Comparison of ENCODE assay signal across 16 cellular contexts in genomic region chr16:27256861-27257260, GRCh38. TPM values are rescaled to one million over a fixed set of nuclear protein-coding genes. Genes with fewer than 3 reads are reported as not detected.
A peak's percentile ranks its signal among the peaks of the same experiment; 100 is the strongest.
DNase-seq lines count a peak whose midpoint lies in the region; ATAC-seq and TF ChIP-seq lines count a peak whose summit lies in the region.
"Had no signal": no experiment of that assay in that cellular context is flagged by ENCODE, and none has a peak within 500 bp of the region (broad histone marks: within the 10 kb centered on the region; RNA-seq: fewer than 3 reads in every experiment).

No MANE protein-coding gene starts in this region.

- no peak for TF ChIP-seq EP300 in sigmoid colon (IDR thresholded peaks at IDR 0.05)

- TF ChIP-seq POLR2A in breast epithelium (IDR thresholded peaks at IDR 0.05) (no peak), sigmoid colon (IDR thresholded peaks at IDR 0.05) (no peak)

- H3K36me3 Mint-ChIP-seq in stimulated activated naive CD8-positive, alpha-beta T cell treated with anti-CD3 and anti-CD28 coated beads, Interleukin-15, Interleukin-2, amounts not matched to agents 100 ng/mL and 50 ng/mL, for 24 hours (ENCODE audit: low read depth): peaks cover 61% of the 10 kb centered on the region

- no peak for ATAC-seq in stimulated activated naive CD8-positive, alpha-beta T cell treated with anti-CD3 and anti-CD28 coated beads, Interleukin-15, amount 100 ng/mL, for 72 hours

- H3K27me3 Mint-ChIP-seq in stimulated activated naive CD8-positive, alpha-beta T cell treated with anti-CD3 and anti-CD28 coated beads, Interleukin-15, Interleukin-2, amounts not matched to agents 100 ng/mL and 50 ng/mL, for 24 hours: no peaks in the 10 kb centered on the region
- H3K27me3 Mint-ChIP-seq in stimulated activated naive CD8-positive, alpha-beta T cell treated with anti-CD3 and anti-CD28 coated beads, Interleukin-15, amount 100 ng/mL, for 72 hours: no peaks in the 10 kb centered on the region
- H3K27me3 Mint-ChIP-seq: CD4-positive, alpha-beta T cell had no signal

- H3K4me1 Mint-ChIP-seq in stimulated activated naive CD8-positive, alpha-beta T cell treated with anti-CD3 and anti-CD28 coated beads, Interleukin-15, Interleukin-2, amounts not matched to agents 100 ng/mL and 50 ng/mL, for 24 hours (ENCODE audit: low read depth): peaks cover 90% of the 10 kb centered on the region
- peaks cover 89% of the 10 kb centered on the region for H3K4me1 Mint-ChIP-seq in stimulated activated naive CD8-positive, alpha-beta T cell treated with anti-CD3 and anti-CD28 coated beads, Interleukin-15, amount 100 ng/mL, for 72 hours

- H3K27ac Mint-ChIP-seq in stimulated activated naive CD8-positive, alpha-beta T cell treated with anti-CD3 and anti-CD28 coated beads, Interleukin-15, Interleukin-2, amounts not matched to agents 100 ng/mL and 50 ng/mL, for 24 hours: peak overlapping the region; percentile 47
- peak overlapping the region in 1 of 2 donors; percentile 50 for H3K27ac Mint-ChIP-seq in stimulated activated naive CD8-positive, alpha-beta T cell treated with anti-CD3 and anti-CD28 coated beads, Interleukin-15, amount 100 ng/mL, for 72 hours

- H3K9me3 Mint-ChIP-seq in stimulated activated naive CD8-positive, alpha-beta T cell treated with anti-CD3 and anti-CD28 coated beads, Interleukin-15, Interleukin-2, amounts not matched to agents 100 ng/mL and 50 ng/mL, for 24 hours: no peaks in the 10 kb centered on the region
- H3K9me3 Mint-ChIP-seq in stimulated activated naive CD8-positive, alpha-beta T cell treated with anti-CD3 and anti-CD28 coated beads, Interleukin-15, amount 100 ng/mL, for 72 hours: no peaks in the 10 kb centered on the region
- H3K9me3 Mint-ChIP-seq: CD4-positive, alpha-beta T cell; HFFc6 had no signal

- no peak for DNase-seq in stimulated activated naive CD8-positive, alpha-beta T cell treated with anti-CD3 and anti-CD28 coated beads, Interleukin-15, amount 100 ng/mL, for 72 hours
- DNase-seq in breast epithelium (ENCODE audit: low spot score in 2 of 2): no peak
- no peak for DNase-seq in sigmoid colon
- no peak for DNase-seq in NCI-H1930 (lab: John Stamatoyannopoulos, UW)
- no peak for DNase-seq in amygdala (lab: John Stamatoyannopoulos, UW)
- no peak for DNase-seq in BE2C
- DNase-seq: CD4-positive, alpha-beta T cell; EL; HFFc6; MG63; NCI-H1092; NCI-H146; NCI-H2107; NCI-H226; NCI-H524 treated with DMSO at 0.1 percent for 48 hours had no signal

- no peaks in the 10 kb centered on the region for H3K27me3 ChIP-seq in breast epithelium
- H3K27me3 ChIP-seq in sigmoid colon: no peaks in the 10 kb centered on the region
- no peaks in the 10 kb centered on the region for H3K27me3 ChIP-seq in BE2C
- H3K27me3 ChIP-seq: MG63 had no signal

- no peaks in the 10 kb centered on the region for H3K9me3 ChIP-seq in breast epithelium
- H3K9me3 ChIP-seq in sigmoid colon: no peaks in the 10 kb centered on the region
- no peaks in the 10 kb centered on the region for H3K9me3 ChIP-seq in BE2C
- H3K9me3 ChIP-seq: MG63 had no signal

- peaks cover 6 to 11% of the 10 kb centered on the region in 2 donors for H3K4me1 ChIP-seq in breast epithelium
- peaks cover 0 to 56% (median 46%) of the 10 kb centered on the region in 4 donors for H3K4me1 ChIP-seq in sigmoid colon
- no peaks in the 10 kb centered on the region for H3K4me1 ChIP-seq in BE2C

- peak overlapping the region; percentile 86 to 94 for H3K27ac ChIP-seq in breast epithelium
- peak overlapping the region in 3 of 4 donors; percentile 77 to 86 (median 85) for H3K27ac ChIP-seq in sigmoid colon

- no peak overlapping the region for H3K4me3 Mint-ChIP-seq in stimulated activated naive CD8-positive, alpha-beta T cell treated with anti-CD3 and anti-CD28 coated beads, Interleukin-15, Interleukin-2, amounts not matched to agents 100 ng/mL and 50 ng/mL, for 24 hours
- no peak overlapping the region for H3K4me3 Mint-ChIP-seq in stimulated activated naive CD8-positive, alpha-beta T cell treated with anti-CD3 and anti-CD28 coated beads, Interleukin-15, amount 100 ng/mL, for 72 hours
- H3K4me3 Mint-ChIP-seq: CD4-positive, alpha-beta T cell; HFFc6 had no signal

- no peak overlapping the region for H3K4me3 ChIP-seq in breast epithelium
- H3K4me3 ChIP-seq in sigmoid colon: no peak overlapping the region
- no peak overlapping the region for H3K4me3 ChIP-seq in BE2C (ENCODE audit: low read depth, low read length)
- H3K4me3 ChIP-seq: MG63 had no signal

- WGBS in sigmoid colon, 2 donors: 98% methylated on average over 3 of the region's 3 CpGs

- intact Hi-C loops in breast epithelium (cut with DNase I; ENCODE audit: low total_unique reads) (loop anchor here (10.0 kb wide), 1 partner anchor 68 kb away; no protein-coding TSS in a partner anchor), sigmoid colon (cut with DNase I) (no loop called here)

- TF ChIP-seq CTCF in breast epithelium (IDR thresholded peaks at IDR 0.05) (no peak), sigmoid colon (IDR thresholded peaks at IDR 0.05) (no peak), BE2C (IDR thresholded peaks at IDR 0.05; ENCODE audit: low read depth, low read length) (no peak)

- H3K36me3 ChIP-seq in breast epithelium (no peaks in the 10 kb centered on the region), sigmoid colon (peaks cover 0 to 19% (median 3%) of the 10 kb centered on the region in 4 donors), BE2C (no peaks in the 10 kb centered on the region; the same call in 1 of the 2 replicates)

RNA-seq across cellular contexts. Expression of gene NSMCE1, which starts 11.7 kb away (rescaled TPM):
- total RNA-seq in breast epithelium (10 to 100 TPM; 32.4 to 54.6 (median 51.8) TPM), sigmoid colon (10 to 100 TPM; 32.5 to 51.0 (median 45.1) TPM)
- 10 to 100 TPM; 54.7 to 65.2 (median 64.2) TPM for polyA plus RNA-seq in sigmoid colon
- polyA plus RNA-seq in BE2C (2012; ENCODE audit: insufficient read depth, insufficient read length, low read depth): 158 TPM

RNA-seq across cellular contexts. Expression of gene KDM8, which starts 53.5 kb away (rescaled TPM):
- total RNA-seq in breast epithelium (1 to 10 TPM; 1.9 to 4.5 (median 4.3) TPM), sigmoid colon (1 to 10 TPM; 2.5 to 6.8 (median 3.7) TPM)
- 1 to 10 TPM; 5.1 to 5.4 (median 5.4) TPM for polyA plus RNA-seq in sigmoid colon
- 18.1 TPM for polyA plus RNA-seq in BE2C (2012; ENCODE audit: insufficient read depth, insufficient read length, low read depth)

RNA-seq across cellular contexts. Expression of gene IL4R, which starts 56.9 kb away (rescaled TPM):
- total RNA-seq in breast epithelium (10 to 100 TPM; 18.7 to 53.4 (median 51.8) TPM), sigmoid colon (100 to 1,000 TPM in 2 of 4 donors, 10 to 100 TPM in 2; 54.6 to 177 (median 102) TPM)
- polyA plus RNA-seq in sigmoid colon: 100 to 1,000 TPM in 1 of 3 donors, 10 to 100 TPM in 2; 16.9 to 105 (median 19.8) TPM
- polyA plus RNA-seq in BE2C (2012; ENCODE audit: insufficient read depth, insufficient read length, low read depth): 0.28 TPM
